Comparison of ENCODE assay signal across 15 cellular contexts in the genomic region with DNA sequence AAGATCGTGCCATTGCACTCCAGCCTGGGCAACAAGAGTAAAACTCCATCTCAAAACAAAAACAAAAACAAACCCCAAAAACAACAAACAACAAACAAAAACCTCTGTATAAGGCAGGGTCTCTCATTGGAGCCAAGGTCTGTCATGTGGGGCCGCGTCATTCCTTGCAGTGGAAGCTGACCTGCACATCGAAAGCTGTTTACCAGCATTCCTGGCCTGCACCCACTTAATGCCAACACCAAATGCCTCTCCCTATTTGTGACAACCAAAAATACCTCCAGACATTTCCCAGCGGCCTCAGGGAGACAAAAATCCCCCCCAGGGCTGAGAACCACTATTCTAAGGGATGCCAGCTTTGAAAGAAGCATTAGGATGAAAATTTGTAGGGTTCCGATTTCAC. TPM values are rescaled to one million over a fixed set of nuclear protein-coding genes. Genes with fewer than 3 reads are reported as not detected.
A peak's percentile ranks its signal among the peaks of the same experiment; 100 is the strongest.
DNase-seq lines count a peak whose midpoint lies in the region; ATAC-seq and TF ChIP-seq lines count a peak whose summit lies in the region.
"Had no signal": no experiment of that assay in that cellular context is flagged by ENCODE, and none has a peak within 500 bp of the region (broad histone marks: within the 10 kb centered on the region; RNA-seq: fewer than 3 reads in every experiment).

No MANE protein-coding gene starts in this region.

- POLR2A ChIA-PET in WTC11 (lab: Charles Lee): no interaction called here

- peaks cover 12% of the 10 kb centered on the region for H3K4me1 ChIP-seq in GM23338 (ENCODE audit: insufficient read depth)
- H3K4me1 ChIP-seq: body of pancreas had no signal

- no peaks in the 10 kb centered on the region for H3K9me2 ChIP-seq in GM23338 (ENCODE audit: insufficient read depth)

- peak overlapping the region; percentile 93 for H3K4me3 ChIP-seq in GM23338
- H3K4me3 ChIP-seq: body of pancreas had no signal

- peaks cover 10% of the 10 kb centered on the region for H3K79me2 ChIP-seq in GM23338 (replicated peaks; ENCODE audit: insufficient read depth)

- peak overlapping the region; percentile 98 for H3K4me2 ChIP-seq in GM23338

- ATAC-seq in GM23338 (no peak), WTC11 (no peak), HG02981 (IDR thresholded peaks at IDR 0.05; ENCODE audit: unreplicated experiment) (no peak), GM21786 (IDR thresholded peaks at IDR 0.05; ENCODE audit: unreplicated experiment) (no peak)
- ATAC-seq: activated CD8-positive, alpha-beta T cell treated with anti-CD3 and anti-CD28 coated beads, Interleukin-2, amount 10 ng/mL, durations not matched to agents 7 days and 5 days; body of pancreas had no signal

- H4K20me1 ChIP-seq in GM23338 (replicated peaks; ENCODE audit: insufficient read depth): no peaks in the 10 kb centered on the region; the same call in 1 of the 2 replicates

- H3K27me3 Mint-ChIP-seq in GM23338 (ENCODE audit: insufficient read depth, low read depth, poor library complexity) (peaks cover 27% of the 10 kb centered on the region), WTC11 (ENCODE audit: low read depth) (peaks cover 45% of the 10 kb centered on the region), nephron progenitor cell (ENCODE audit: low read depth, poor library complexity) (peaks cover 19% of the 10 kb centered on the region)

- CTCF ChIA-PET in WTC11 (lab: Charles Lee): no interaction called here

- H3K36me3 Mint-ChIP-seq in GM23338 (ENCODE audit: low read depth): peaks cover 37% of the 10 kb centered on the region
- peaks cover 27% of the 10 kb centered on the region for H3K36me3 Mint-ChIP-seq in WTC11
- peaks cover 49% of the 10 kb centered on the region for H3K36me3 Mint-ChIP-seq in nephron progenitor cell (ENCODE audit: low read depth)

- H3K9me3 Mint-ChIP-seq in GM23338: peaks cover 31% of the 10 kb centered on the region
- H3K9me3 Mint-ChIP-seq in WTC11: peaks cover 30% of the 10 kb centered on the region
- peaks cover 47% of the 10 kb centered on the region for H3K9me3 Mint-ChIP-seq in nephron progenitor cell

- H3K36me3 ChIP-seq in GM23338 (ENCODE audit: insufficient read depth): 0 out of 2 replicates have a peak, but pooled peaks cover 2% of the 10 kb centered on the region

- TF ChIP-seq CTCF in GM23338 (conservative IDR thresholded peaks at IDR 0.05; ENCODE audit: low read depth in 2 of 2): no peak
- TF ChIP-seq CTCF in WTC11 (IDR thresholded peaks at IDR 0.05): no peak
- no peak for TF ChIP-seq CTCF in nephron progenitor cell (IDR thresholded peaks at IDR 0.05)

- peaks cover 10% of the 10 kb centered on the region; the same call in 1 of the 2 replicates for H3K27me3 ChIP-seq in GM23338 (ENCODE audit: insufficient read depth)
- H3K27me3 ChIP-seq: body of pancreas had no signal

- H3K27ac Mint-ChIP-seq in GM23338 (no peak overlapping the region), WTC11 (no peak overlapping the region), nephron progenitor cell (no peak overlapping the region)
- H3K27ac Mint-ChIP-seq: activated CD8-positive, alpha-beta T cell treated with anti-CD3 and anti-CD28 coated beads, Interleukin-2, amount 10 ng/mL, durations not matched to agents 7 days and 5 days; effector memory CD8-positive, alpha-beta T cell had no signal

- DNase-seq in GM23338 (ENCODE audit: low spot score) (no peak), WTC11 (ENCODE audit: low spot score) (no peak), nephron progenitor cell (no peak)
- DNase-seq in activated CD4-positive, alpha-beta T cell treated with anti-CD3 and anti-CD28 coated beads for 4 hours: no peak
- DNase-seq: activated CD8-positive, alpha-beta T cell treated with anti-CD3 and anti-CD28 coated beads, Interleukin-2, amount 10 ng/mL, durations not matched to agents 7 days and 5 days; body of pancreas; DMS 273 treated with DMSO at 0.1 percent for 48 hours; IMR-90; SIG-M5; stimulated activated CD4-positive, alpha-beta T cell treated with anti-CD3 and anti-CD28 coated beads, Interleukin-1b, Interleukin-23, amount 100 ng/mL, for 48 hours; T1000 had no signal

- H2AFZ ChIP-seq in GM23338: no peak overlapping the region; the same call in 1 of the 2 replicates

- H3K4me3 Mint-ChIP-seq in GM23338 (peak overlapping the region; percentile 86), WTC11 (peak overlapping the region; percentile 81), nephron progenitor cell (peak overlapping the region; percentile 87)
- H3K4me3 Mint-ChIP-seq: activated CD8-positive, alpha-beta T cell treated with anti-CD3 and anti-CD28 coated beads, Interleukin-2, amount 10 ng/mL, durations not matched to agents 7 days and 5 days had no signal

- no peaks in the 10 kb centered on the region for H3F3A ChIP-seq in GM23338 (replicated peaks; ENCODE audit: low read depth)

- H3K27ac ChIP-seq in GM23338 (ENCODE audit: low read depth): no peak overlapping the region
- H3K27ac ChIP-seq: body of pancreas, tibial nerve had no signal

- H3K4me1 Mint-ChIP-seq in GM23338: peaks cover 5% of the 10 kb centered on the region; the same call in 2 of the 3 replicates
- H3K4me1 Mint-ChIP-seq in WTC11: peaks cover 8% of the 10 kb centered on the region
- peaks cover 25% of the 10 kb centered on the region for H3K4me1 Mint-ChIP-seq in nephron progenitor cell

TF ChIP-seq in GM23338, 12 proteins besides CTCF, POLR2A, EP300 and RAD21 (continues in another document):
- TF ChIP-seq STAT1 (IDR thresholded peaks at IDR 0.05; ENCODE audit: unreplicated experiment): no peak
- no peak for TF ChIP-seq CREB1 (CRISPR knock-in tag; IDR thresholded peaks at IDR 0.05; ENCODE audit: low read depth)
- TF ChIP-seq JUNB (IDR thresholded peaks at IDR 0.05; ENCODE audit: unreplicated experiment): no peak
- TF ChIP-seq NANOG (IDR thresholded peaks at IDR 0.05; ENCODE audit: borderline replicate concordance): no peak
- TF ChIP-seq, protein P1, sequence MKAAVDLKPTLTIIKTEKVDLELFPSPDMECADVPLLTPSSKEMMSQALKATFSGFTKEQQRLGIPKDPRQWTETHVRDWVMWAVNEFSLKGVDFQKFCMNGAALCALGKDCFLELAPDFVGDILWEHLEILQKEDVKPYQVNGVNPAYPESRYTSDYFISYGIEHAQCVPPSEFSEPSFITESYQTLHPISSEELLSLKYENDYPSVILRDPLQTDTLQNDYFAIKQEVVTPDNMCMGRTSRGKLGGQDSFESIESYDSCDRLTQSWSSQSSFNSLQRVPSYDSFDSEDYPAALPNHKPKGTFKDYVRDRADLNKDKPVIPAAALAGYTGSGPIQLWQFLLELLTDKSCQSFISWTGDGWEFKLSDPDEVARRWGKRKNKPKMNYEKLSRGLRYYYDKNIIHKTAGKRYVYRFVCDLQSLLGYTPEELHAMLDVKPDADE (IDR thresholded peaks at IDR 0.05): no peak

TF ChIP-seq in WTC11, 78 proteins besides CTCF, POLR2A, EP300 and RAD21:
- TF ChIP-seq SOX15 (CRISPR knock-in tag; IDR thresholded peaks at IDR 0.05) (no peak), TEAD1 (CRISPR knock-in tag; IDR thresholded peaks at IDR 0.05) (no peak), ZNF138 (CRISPR knock-in tag; conservative IDR thresholded peaks at IDR 0.05) (no peak), JAZF1 (CRISPR knock-in tag; IDR thresholded peaks at IDR 0.05) (no peak)
- TF ChIP-seq, protein P2, sequence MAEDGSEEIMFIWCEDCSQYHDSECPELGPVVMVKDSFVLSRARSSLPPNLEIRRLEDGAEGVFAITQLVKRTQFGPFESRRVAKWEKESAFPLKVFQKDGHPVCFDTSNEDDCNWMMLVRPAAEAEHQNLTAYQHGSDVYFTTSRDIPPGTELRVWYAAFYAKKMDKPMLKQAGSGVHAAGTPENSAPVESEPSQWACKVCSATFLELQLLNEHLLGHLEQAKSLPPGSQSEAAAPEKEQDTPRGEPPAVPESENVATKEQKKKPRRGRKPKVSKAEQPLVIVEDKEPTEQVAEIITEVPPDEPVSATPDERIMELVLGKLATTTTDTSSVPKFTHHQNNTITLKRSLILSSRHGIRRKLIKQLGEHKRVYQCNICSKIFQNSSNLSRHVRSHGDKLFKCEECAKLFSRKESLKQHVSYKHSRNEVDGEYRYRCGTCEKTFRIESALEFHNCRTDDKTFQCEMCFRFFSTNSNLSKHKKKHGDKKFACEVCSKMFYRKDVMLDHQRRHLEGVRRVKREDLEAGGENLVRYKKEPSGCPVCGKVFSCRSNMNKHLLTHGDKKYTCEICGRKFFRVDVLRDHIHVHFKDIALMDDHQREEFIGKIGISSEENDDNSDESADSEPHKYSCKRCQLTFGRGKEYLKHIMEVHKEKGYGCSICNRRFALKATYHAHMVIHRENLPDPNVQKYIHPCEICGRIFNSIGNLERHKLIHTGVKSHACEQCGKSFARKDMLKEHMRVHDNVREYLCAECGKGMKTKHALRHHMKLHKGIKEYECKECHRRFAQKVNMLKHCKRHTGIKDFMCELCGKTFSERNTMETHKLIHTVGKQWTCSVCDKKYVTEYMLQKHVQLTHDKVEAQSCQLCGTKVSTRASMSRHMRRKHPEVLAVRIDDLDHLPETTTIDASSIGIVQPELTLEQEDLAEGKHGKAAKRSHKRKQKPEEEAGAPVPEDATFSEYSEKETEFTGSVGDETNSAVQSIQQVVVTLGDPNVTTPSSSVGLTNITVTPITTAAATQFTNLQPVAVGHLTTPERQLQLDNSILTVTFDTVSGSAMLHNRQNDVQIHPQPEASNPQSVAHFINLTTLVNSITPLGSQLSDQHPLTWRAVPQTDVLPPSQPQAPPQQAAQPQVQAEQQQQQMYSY (CRISPR knock-in tag; IDR thresholded peaks at IDR 0.05): no peak

RNA-seq across cellular contexts. Expression of a gene that starts 1.2 kb away (rescaled TPM):
- total RNA-seq in GM23338 (2014; rRNA removed; shearing (Covaris generic)): 11.8 and 14.1 TPM in 2 replicates
- 4.4 and 4.6 TPM in 2 replicates for polyA plus RNA-seq in GM23338 (2016; fragmentation: Nextera tagmentation; extraction: Ambion mirVana)
- 6.9 to 10.8 TPM (median 7.9 TPM) in 3 replicates for total RNA-seq in WTC11 (2021)

RNA-seq across cellular contexts. Expression of a gene that starts 49.9 kb away (rescaled TPM):
- total RNA-seq in GM23338 (2014; rRNA removed; shearing (Covaris generic)): 10.6 and 11.1 TPM in 2 replicates
- 33.3 and 35.5 TPM in 2 replicates for polyA plus RNA-seq in GM23338 (2016; fragmentation: Nextera tagmentation; extraction: Ambion mirVana)
- 27.9 to 29.9 TPM (median 29.7 TPM) in 3 replicates for total RNA-seq in WTC11 (2021)

RNA-seq across cellular contexts. Expression of a gene that starts 50.2 kb away (rescaled TPM):
- total RNA-seq in GM23338 (2014; rRNA removed; shearing (Covaris generic)): 61.3 and 65.6 TPM in 2 replicates
- polyA plus RNA-seq in GM23338 (2016; fragmentation: Nextera tagmentation; extraction: Ambion mirVana): 28.7 and 29.0 TPM in 2 replicates
- total RNA-seq in WTC11 (2021): 70.3 to 94.3 TPM (median 73.4 TPM) in 3 replicates
